In the genomic region with DNA sequence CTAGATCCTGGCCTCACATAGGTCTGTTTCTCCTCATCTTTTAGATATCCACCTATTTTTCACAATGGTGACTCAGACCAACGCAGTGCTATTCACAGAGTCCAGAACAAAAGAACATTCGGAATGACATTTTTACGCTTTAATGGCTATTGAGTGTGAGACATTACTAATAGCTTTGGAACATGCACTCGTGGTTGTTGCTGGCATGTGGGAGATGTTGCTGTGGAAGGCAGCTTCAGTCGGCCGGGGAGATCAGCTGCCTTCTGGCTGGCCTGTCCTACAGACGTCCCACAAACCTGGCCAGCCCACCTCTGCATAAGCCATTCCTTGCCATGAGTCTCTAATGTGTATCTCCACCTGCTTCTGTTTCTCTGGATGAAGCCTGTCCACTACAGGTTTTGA, we compare ENCODE assay signal across 8 cellular contexts.
DNase-seq lines count a peak whose midpoint lies in the region; ATAC-seq and TF ChIP-seq lines count a peak whose summit lies in the region.

No MANE protein-coding gene starts in this region.

- ATAC-seq in RWPE2 (ENCODE audit: low read depth) = peak; percentile 57
- ATAC-seq in stimulated activated effector memory CD8-positive, alpha-beta T cell treated with anti-CD3 and anti-CD28 coated beads, Interleukin-12 subunit alpha, Interleukin-12 subunit beta, amount 100 ng/mL, for 72 hours = no peak

- H3K27ac Mint-ChIP-seq in T-helper 1 cell treated with Interleukin-12 subunit alpha and Interleukin-12 subunit beta and Interleukin-4 antibody, amounts not matched to agents 30 μg/mL and 1 μg/mL, for 36 hours = peak overlapping the region; percentile 6
- peak overlapping the region; percentile 92 for H3K27ac Mint-ChIP-seq in stimulated activated effector memory CD8-positive, alpha-beta T cell treated with anti-CD3 and anti-CD28 coated beads, Interleukin-12 subunit alpha, Interleukin-12 subunit beta, amount 100 ng/mL, for 72 hours

- peaks cover 13% of the 10 kb centered on the region for H3K36me3 ChIP-seq in RWPE2 (ENCODE audit: low read depth)

- H3K4me3 ChIP-seq in RWPE2 (ENCODE audit: severe bottlenecking) (no peak overlapping the region), fibroblast of mammary gland (ENCODE audit: control insufficient read depth, low read depth, low read length) (no peak overlapping the region)

- no peaks in the 10 kb centered on the region for H3K9me3 ChIP-seq in RWPE2 (ENCODE audit: severe bottlenecking)

- TF ChIP-seq CTCF in RWPE2 (IDR thresholded peaks at IDR 0.05; ENCODE audit: poor library complexity, severe bottlenecking) (no peak), fibroblast of mammary gland (conservative IDR thresholded peaks at IDR 0.05; ENCODE audit: control insufficient read depth, insufficient read depth, low read depth, low read length) (no peak)

- no peaks in the 10 kb centered on the region for H3K27me3 Mint-ChIP-seq in T-helper 1 cell treated with Interleukin-12 subunit alpha and Interleukin-12 subunit beta and Interleukin-4 antibody, amounts not matched to agents 30 μg/mL and 1 μg/mL, for 36 hours (ENCODE audit: low read depth)

- peaks cover 69% of the 10 kb centered on the region for H3K4me1 Mint-ChIP-seq in T-helper 1 cell treated with Interleukin-12 subunit alpha and Interleukin-12 subunit beta and Interleukin-4 antibody, amounts not matched to agents 30 μg/mL and 1 μg/mL, for 36 hours (ENCODE audit: low read depth)
- H3K4me1 Mint-ChIP-seq in stimulated activated effector memory CD8-positive, alpha-beta T cell treated with anti-CD3 and anti-CD28 coated beads, Interleukin-12 subunit alpha, Interleukin-12 subunit beta, amount 100 ng/mL, for 72 hours = peaks cover 75% of the 10 kb centered on the region

- H3K9me3 Mint-ChIP-seq in T-helper 1 cell treated with Interleukin-12 subunit alpha and Interleukin-12 subunit beta and Interleukin-4 antibody, amounts not matched to agents 30 μg/mL and 1 μg/mL, for 36 hours = no peaks in the 10 kb centered on the region
- no peaks in the 10 kb centered on the region for H3K9me3 Mint-ChIP-seq in stimulated activated effector memory CD8-positive, alpha-beta T cell treated with anti-CD3 and anti-CD28 coated beads, Interleukin-12 subunit alpha, Interleukin-12 subunit beta, amount 100 ng/mL, for 72 hours

- DNase-seq in T-helper 1 cell = no peak
- no peak for DNase-seq in RWPE2 (ENCODE audit: low spot score)
- peak; percentile 98 for DNase-seq in fibroblast of mammary gland (ENCODE audit: low read depth)
- no peak for DNase-seq in stimulated activated effector memory CD8-positive, alpha-beta T cell treated with anti-CD3 and anti-CD28 coated beads, Interleukin-12 subunit alpha, Interleukin-12 subunit beta, amount 100 ng/mL, for 72 hours (ENCODE audit: low spot score in 2 of 2)
- DNase-seq in COLO668 (lab: John Stamatoyannopoulos, UW; ENCODE audit: unreplicated experiment) = no peak
- DNase-seq in hepatic stellate cell (ENCODE audit: low spot score) = no peak
- DNase-seq in hypothalamus (lab: John Stamatoyannopoulos, UW) = no peak

- peaks cover 47% of the 10 kb centered on the region for H3K4me1 ChIP-seq in RWPE2 (ENCODE audit: insufficient read depth, poor library complexity, severe bottlenecking)

- peaks cover 38% of the 10 kb centered on the region for H3K36me3 Mint-ChIP-seq in T-helper 1 cell treated with Interleukin-12 subunit alpha and Interleukin-12 subunit beta and Interleukin-4 antibody, amounts not matched to agents 30 μg/mL and 1 μg/mL, for 36 hours (ENCODE audit: low read depth)
- peaks cover 60% of the 10 kb centered on the region for H3K36me3 Mint-ChIP-seq in stimulated activated effector memory CD8-positive, alpha-beta T cell treated with anti-CD3 and anti-CD28 coated beads, Interleukin-12 subunit alpha, Interleukin-12 subunit beta, amount 100 ng/mL, for 72 hours

- peak overlapping the region; percentile 46 for H3K4me3 Mint-ChIP-seq in T-helper 1 cell treated with Interleukin-12 subunit alpha and Interleukin-12 subunit beta and Interleukin-4 antibody, amounts not matched to agents 30 μg/mL and 1 μg/mL, for 36 hours
- peak overlapping the region; percentile 94 for H3K4me3 Mint-ChIP-seq in stimulated activated effector memory CD8-positive, alpha-beta T cell treated with anti-CD3 and anti-CD28 coated beads, Interleukin-12 subunit alpha, Interleukin-12 subunit beta, amount 100 ng/mL, for 72 hours

- H3K27ac ChIP-seq in RWPE2 (ENCODE audit: poor library complexity, severe bottlenecking) = peak overlapping the region; percentile 92

- no peaks in the 10 kb centered on the region for H3K27me3 ChIP-seq in RWPE2 (ENCODE audit: insufficient read depth, poor library complexity, severe bottlenecking)
